Comparison of ENCODE assay signal across 8 cellular contexts in the genomic region with DNA sequence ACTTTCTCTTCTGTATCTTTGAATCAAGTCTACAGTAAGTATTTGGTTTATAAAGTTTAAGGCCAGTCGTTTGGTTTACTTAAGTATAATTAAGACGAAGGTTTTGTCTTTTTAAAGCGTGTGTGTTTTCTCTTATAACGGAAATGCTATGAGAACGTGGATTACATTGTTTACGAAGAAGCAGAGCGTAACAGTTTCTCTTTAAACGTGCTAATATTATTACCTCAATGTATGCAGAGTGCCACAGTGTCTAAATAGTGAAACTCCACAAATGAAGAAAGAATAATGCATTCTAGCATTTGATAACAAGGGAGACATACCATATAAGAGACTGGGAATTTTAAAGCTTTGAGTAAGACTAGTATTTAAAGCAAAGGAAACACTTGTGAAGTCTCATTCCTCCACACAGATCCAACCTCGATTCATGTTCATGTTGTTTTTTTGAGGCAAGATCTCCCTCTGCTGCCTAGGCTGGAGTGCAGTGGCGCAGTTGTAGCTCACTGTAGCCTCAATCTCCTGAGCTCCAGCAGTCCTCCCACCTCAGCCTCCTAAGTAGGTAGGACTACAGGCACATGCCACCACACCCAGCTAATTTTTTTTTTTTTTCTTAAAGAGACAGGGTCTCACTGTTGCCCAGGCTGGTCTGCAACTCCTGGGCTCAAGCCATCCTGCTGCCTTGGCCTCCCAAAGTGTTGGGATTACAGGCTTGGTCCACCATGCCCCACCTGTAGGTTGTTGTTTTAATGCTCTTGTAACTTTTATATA. TPM values are rescaled to one million over a fixed set of nuclear protein-coding genes. Genes with fewer than 3 reads are reported as not detected.
DNase-seq lines count a peak whose midpoint lies in the region; ATAC-seq, FAIRE-seq and TF ChIP-seq lines count a peak whose summit lies in the region.

No MANE protein-coding gene starts in this region.

- H2AFZ ChIP-seq in H1 (ENCODE audit: low read length): no peak overlapping the region

- H3K79me1 ChIP-seq in H1 (ENCODE audit: low read depth, low read length): peaks cover 5% of the 10 kb centered on the region

- peak overlapping the region; percentile 86 to 94 for H3K27ac Mint-ChIP-seq in natural killer cell treated with Interleukin-12 subunit alpha and Interleukin-12 subunit beta and Interleukin-15 and Interleukin-18, amount 100 ng/mL, for 72 hours

- no peak for ATAC-seq in natural killer cell treated with Interleukin-12 subunit alpha and Interleukin-12 subunit beta and Interleukin-15 and Interleukin-18, amount 100 ng/mL, for 72 hours
- ATAC-seq in HG03521 (IDR thresholded peaks at IDR 0.05; ENCODE audit: unreplicated experiment): no peak
- no peak for ATAC-seq in GM21717 (IDR thresholded peaks at IDR 0.05; ENCODE audit: unreplicated experiment)
- no peak for ATAC-seq in HG03095 (IDR thresholded peaks at IDR 0.05; ENCODE audit: unreplicated experiment)

- CTCF ChIA-PET in H1 (lab: Charles Lee; ENCODE audit: partially characterized antibody): interaction anchor here (0.6 to 1.6 kb wide), 7 partner anchors 13 to 82 kb away, joined by 3 to 8 read pairs (median 3); no protein-coding TSS in a partner anchor

- H3K36me3 ChIP-seq in H1 (ENCODE audit: control insufficient read depth in 2 of 4, insufficient read depth in 4 of 4, low read length in 3 of 4): peaks cover 0 to 4% (median 0%) of the 10 kb centered on the region in 4 experiments; a peak in 2 of 8 replicates

- no peaks in the 10 kb centered on the region for H3K9me3 ChIP-seq in H1 (ENCODE audit: insufficient read depth in 2 of 2, low read depth in 1 of 2, low read length in 1 of 2)

- H3K4me2 ChIP-seq in H1 (ENCODE audit: insufficient read depth in 1 of 2, low read depth in 2 of 2, low read length in 2 of 2): peak overlapping the region; percentile 48 to 68; a peak in 3 of 4 replicates

- peaks cover 15 to 58% of the 10 kb centered on the region in 2 experiments for H3K79me2 ChIP-seq in H1 (ENCODE audit: control insufficient read depth in 1 of 2, insufficient read depth in 2 of 2, low read length in 2 of 2)

- H3K23me2 ChIP-seq in H1 (ENCODE audit: low read depth, low read length): 0 out of 2 replicates have a peak, but pooled peaks cover 2% of the 10 kb centered on the region

- H3K4me1 ChIP-seq in H1 (replicated peaks in 1 of 4; ENCODE audit: control insufficient read depth in 3 of 4, insufficient read depth in 4 of 4, low read length in 3 of 4): no peaks in the 10 kb centered on the region; a peak in 2 of 7 replicates

- 64% methylated on average over 10 of the region's 10 CpGs; no CpG with 5 or more reads in 1 of the 2 experiments for WGBS in H1 (ENCODE audit: extremely low coverage in 1 of 2, insufficient coverage in 1 of 2, insufficient read length in 1 of 2, insufficient replicate concordance in 2 of 2, low coverage in 1 of 2, low lambda C conversion rate in 2 of 2, missing lambda C conversion rate in 1 of 2), 2 experiments

- H3K27me3 ChIP-seq in H1 (replicated peaks in 1 of 4; ENCODE audit: control insufficient read depth in 3 of 4, extremely low read depth in 1 of 4, insufficient read depth in 3 of 4, low read length in 3 of 4): no peaks in the 10 kb centered on the region

- H3K4me3 Mint-ChIP-seq in natural killer cell treated with Interleukin-12 subunit alpha and Interleukin-12 subunit beta and Interleukin-15 and Interleukin-18, amount 100 ng/mL, for 72 hours: peak overlapping the region; percentile 92

- no peak overlapping the region for H2BK15ac ChIP-seq in H1 (ENCODE audit: low read length)

- no peak for TF ChIP-seq EP300 in H1 (IDR thresholded peaks at IDR 0.05; ENCODE audit: borderline replicate concordance in 1 of 2, low read depth in 2 of 2, low read length in 2 of 2)

- no peak overlapping the region for H4K8ac ChIP-seq in H1 (ENCODE audit: extremely low read depth, insufficient read depth, low read length)

- no peak overlapping the region for H3K4ac ChIP-seq in H1 (replicated peaks; ENCODE audit: insufficient read length, low read depth, low read length)

- FAIRE-seq in H1 (lab: Jason Lieb, UNC): no peak

- no peak overlapping the region for H4K5ac ChIP-seq in H1 (ENCODE audit: insufficient read length, low read depth, low read length)

- H3K27ac ChIP-seq in VCaP (peak overlapping the region; percentile 88), H1 (ENCODE audit: low read depth, low read length) (no peak overlapping the region)

- no peak overlapping the region for H2BK20ac ChIP-seq in H1 (ENCODE audit: low read length)

- peak overlapping the region; percentile 61 to 99 (median 84); a peak in 5 of 8 replicates for H3K4me3 ChIP-seq in H1 (ENCODE audit: extremely low read depth in 1 of 4, insufficient read depth in 2 of 4, low read depth in 3 of 4, low read length in 4 of 4)

- no peak for TF ChIP-seq POLR2A in H1 (IDR thresholded peaks at IDR 0.05; ENCODE audit: control extremely low read depth in 1 of 2, low read depth in 2 of 2, low read length in 2 of 2)

- no peak overlapping the region for H3K18ac ChIP-seq in H1 (ENCODE audit: extremely low read depth, low read length)

- H2AK5ac ChIP-seq in H1 (ENCODE audit: low read depth, low read length): no peak overlapping the region

- no peak overlapping the region for H2BK5ac ChIP-seq in H1 (ENCODE audit: low read depth, low read length)

- H3K56ac ChIP-seq in H1 (replicated peaks; ENCODE audit: insufficient read length, low read depth, low read length): no peak overlapping the region

- TF ChIP-seq RAD21 in H1 (IDR thresholded peaks at IDR 0.05 in 1 of 2, conservative IDR thresholded peaks at IDR 0.05 in 1 of 2; ENCODE audit: low read depth in 2 of 2, low read length in 2 of 2): peak in 1 of 2 experiments; percentile 28; a peak in 3 of 4 replicates

- in situ Hi-C loops in KBM-7 (cut with MboI; ENCODE audit: low pct_unique_long_range_greater_than_20kb, low sequenced_read_pairs): no loop called here

- no peak overlapping the region for H3K14ac ChIP-seq in H1 (ENCODE audit: insufficient read length)

- no peaks in the 10 kb centered on the region for H3K27me3 Mint-ChIP-seq in natural killer cell treated with Interleukin-12 subunit alpha and Interleukin-12 subunit beta and Interleukin-15 and Interleukin-18, amount 100 ng/mL, for 72 hours

- H4K91ac ChIP-seq in H1 (replicated peaks; ENCODE audit: insufficient read length, low read length): no peak overlapping the region

- POLR2A ChIA-PET in H1 (lab: Charles Lee; ENCODE audit: partially characterized antibody): interaction anchor here (0.6 to 1.2 kb wide), 5 partner anchors 80 to 262 kb away, joined by 3 to 4 read pairs (median 3); no protein-coding TSS in a partner anchor

- H4K20me1 ChIP-seq in H1 (replicated peaks in 1 of 2; ENCODE audit: control insufficient read depth in 1 of 2, insufficient read depth in 2 of 2, low read length in 2 of 2): peaks cover 5 to 9% of the 10 kb centered on the region in 2 experiments

- peaks cover 26 to 31% of the 10 kb centered on the region in 2 donors for H3K4me1 Mint-ChIP-seq in natural killer cell treated with Interleukin-12 subunit alpha and Interleukin-12 subunit beta and Interleukin-15 and Interleukin-18, amount 100 ng/mL, for 72 hours (ENCODE audit: low read depth in 2 of 2)

- H2BK12ac ChIP-seq in H1 (ENCODE audit: low read depth, low read length): no peak overlapping the region

- H3K36me3 Mint-ChIP-seq in natural killer cell treated with Interleukin-12 subunit alpha and Interleukin-12 subunit beta and Interleukin-15 and Interleukin-18, amount 100 ng/mL, for 72 hours: peaks cover 4% of the 10 kb centered on the region

- DNase-seq in DMS53 (lab: John Stamatoyannopoulos, UW) (peak; percentile 65), KBM-7 (peak; percentile 69), H1 (ENCODE audit: low read depth in 1 of 2, low spot score in 2 of 2) (no peak)
- no peak for DNase-seq in natural killer cell treated with Interleukin-12 subunit alpha and Interleukin-12 subunit beta and Interleukin-15 and Interleukin-18, amount 100 ng/mL, for 72 hours (ENCODE audit: low spot score)

- peak; percentile 17; the same call in 1 of the 2 replicates for TF ChIP-seq CTCF in VCaP (conservative IDR thresholded peaks at IDR 0.05)
- TF ChIP-seq CTCF in H1 (IDR thresholded peaks at IDR 0.05; ENCODE audit: control extremely low read depth in 1 of 3, insufficient read depth in 1 of 3, low read depth in 1 of 3, low read length in 3 of 3): no peak

- H2BK120ac ChIP-seq in H1 (replicated peaks; ENCODE audit: low read depth, low read length): no peak overlapping the region

- H3K9ac ChIP-seq in H1 (replicated peaks in 1 of 4; ENCODE audit: extremely low read depth in 1 of 4, low read depth in 3 of 4, low read length in 3 of 4): no peak overlapping the region

- H3K9me3 Mint-ChIP-seq in natural killer cell treated with Interleukin-12 subunit alpha and Interleukin-12 subunit beta and Interleukin-15 and Interleukin-18, amount 100 ng/mL, for 72 hours: no peaks in the 10 kb centered on the region

- no peak overlapping the region for H3K23ac ChIP-seq in H1 (ENCODE audit: insufficient read length)

RNA-seq across cellular contexts. Expression of gene USP42, which starts 1.6 kb away (rescaled TPM):
- total RNA-seq in H1 (2021; fragmentation: NEBNext Ultra II Directional; extraction: Animal tissue kit (Norgen Biotek cat#: 25700)): 16.2 and 16.3 TPM in 2 replicates
- polyA plus RNA-seq in H1 (2011; rRNA removed): 3.6 and 5.1 TPM in 2 replicates
- polyA plus RNA-seq in H1 (2011; cell fraction: cytosol; rRNA removed): 4.2 TPM
- 7.4 TPM for polyA plus RNA-seq in H1 (2011; cell fraction: nucleus; rRNA removed)
- polyA plus RNA-seq in H1 (2012, experiment 1 of 2): 7.3 to 9.2 TPM (median 8.7 TPM) in 4 replicates
- 2.7 TPM for polyA plus RNA-seq in H1 (2012, experiment 2 of 2)
- polyA plus RNA-seq in H1 (2013, experiment 1 of 2): 11.4 TPM
- polyA plus RNA-seq in H1 (2013, experiment 2 of 2): 10.7 TPM
- 6.1 and 8.8 TPM in 2 replicates for polyA minus RNA-seq in H1 (2011; rRNA and poly(A)+ RNA removed)
- 5.6 TPM for polyA minus RNA-seq in H1 (2011; cell fraction: cytosol; rRNA and poly(A)+ RNA removed)
- polyA minus RNA-seq in H1 (2011; cell fraction: nucleus; rRNA and poly(A)+ RNA removed): 9.9 TPM
- total RNA-seq in natural killer cell treated with Interleukin-12 subunit alpha and Interleukin-12 subunit beta and Interleukin-15 and Interleukin-18, amount 100 ng/mL, for 72 hours: 10 to 100 TPM; 14.9 to 18.9 TPM

RNA-seq across cellular contexts. Expression of gene EIF2AK1, which starts 47.3 kb away (rescaled TPM):
- 93.4 and 104 TPM in 2 replicates for total RNA-seq in H1 (2021; fragmentation: NEBNext Ultra II Directional; extraction: Animal tissue kit (Norgen Biotek cat#: 25700))
- polyA plus RNA-seq in H1 (2011; rRNA removed): 39.2 and 53.5 TPM in 2 replicates
- 96.1 TPM for polyA plus RNA-seq in H1 (2011; cell fraction: cytosol; rRNA removed)
- polyA plus RNA-seq in H1 (2011; cell fraction: nucleus; rRNA removed): 107 TPM
- 48.6 to 79.1 TPM (median 65.2 TPM) in 4 replicates for polyA plus RNA-seq in H1 (2012, experiment 1 of 2)
- polyA plus RNA-seq in H1 (2012, experiment 2 of 2): 14.1 TPM
- 48.3 TPM for polyA plus RNA-seq in H1 (2013, experiment 1 of 2)
- polyA plus RNA-seq in H1 (2013, experiment 2 of 2): 56.6 TPM
- polyA minus RNA-seq in H1 (2011; rRNA and poly(A)+ RNA removed): 72.0 and 103 TPM in 2 replicates
- 39.3 TPM for polyA minus RNA-seq in H1 (2011; cell fraction: cytosol; rRNA and poly(A)+ RNA removed)
- polyA minus RNA-seq in H1 (2011; cell fraction: nucleus; rRNA and poly(A)+ RNA removed): 65.5 TPM
- total RNA-seq in natural killer cell treated with Interleukin-12 subunit alpha and Interleukin-12 subunit beta and Interleukin-15 and Interleukin-18, amount 100 ng/mL, for 72 hours: 100 to 1,000 TPM in 1 of 2 donors, 10 to 100 TPM in 1; 81.9 to 103 TPM

Comparison
In these comparisons a context has a peak if more than half of its experiments do, and no peak if none do; other contexts are left out.
1. DNase-seq: peak in DMS53 (single experiment) and KBM-7 (single experiment); none in H1 (0 of 2) and natural killer cell treated with Interleukin-12 subunit alpha and Interleukin-12 subunit beta and Interleukin-15 and Interleukin-18, amount 100 ng/mL, for 72 hours (single experiment).